ENCODE assay signal across 29 cellular contexts in the genomic region with DNA sequence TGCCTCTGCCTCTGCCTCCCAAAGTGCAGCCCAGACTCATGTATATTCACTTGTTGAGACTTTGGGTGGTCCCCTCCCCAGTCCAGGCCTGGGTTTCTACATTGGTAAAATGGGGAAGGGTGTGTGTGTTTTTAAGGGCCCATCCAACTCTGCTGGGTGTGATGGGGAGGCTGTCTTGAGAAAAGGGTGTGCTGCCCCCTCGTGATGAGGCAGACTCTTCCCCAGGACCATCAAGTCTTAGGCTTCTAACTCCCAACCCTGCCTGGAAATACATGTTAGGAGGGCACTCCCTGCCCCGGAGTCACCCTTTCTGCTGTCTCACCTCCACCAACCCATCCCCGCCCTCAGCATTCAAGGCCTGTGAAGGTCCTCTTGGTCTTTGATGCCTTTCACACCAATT.
"Had no signal": no experiment of that assay in that cellular context is flagged by ENCODE, and none has a peak within 500 bp of the region (broad histone marks: within the 10 kb centered on the region; RNA-seq: fewer than 3 reads in every experiment).

No MANE protein-coding gene starts in this region.

- H3K4me3 ChIP-seq: gastroesophageal sphincter, hepatocyte, psoas muscle, stomach, thyroid gland, upper lobe of left lung, vagina had no signal

- H3K27me3 ChIP-seq: hepatocyte, thyroid gland, upper lobe of left lung, vagina had no signal

- H3K9ac ChIP-seq: parathyroid adenoma had no signal

- ATAC-seq: gastroesophageal sphincter; naive thymus-derived CD4-positive, alpha-beta T cell; psoas muscle; stimulated activated naive B cell treated with anti-CD40 and anti-IgM and Interleukin-4, amounts not matched to agents 10 μg/mL and 1 μg/mL and 100 μg/mL, for 72 hours had no signal

- H3K79me2 ChIP-seq: parathyroid adenoma had no signal

- H2AFZ ChIP-seq: hepatocyte, parathyroid adenoma had no signal

- FAIRE-seq: astrocyte, bronchial epithelial cell, endometrium, TTC549 had no signal

- H3K36me3 ChIP-seq: gastroesophageal sphincter, stomach, thyroid gland, upper lobe of left lung, vagina had no signal

- H3K9me3 ChIP-seq: gastroesophageal sphincter, psoas muscle, stomach, thyroid gland, upper lobe of left lung, vagina had no signal

- H3K4me2 ChIP-seq: hepatocyte had no signal

- H3K27ac ChIP-seq: epithelial cell of prostate, gastroesophageal sphincter, hepatocyte, parathyroid adenoma, psoas muscle, stomach, thyroid gland, upper lobe of left lung, vagina, VCaP had no signal

- DNase-seq: activated CD4-positive, alpha-beta T cell treated with anti-CD3 and anti-CD28 coated beads for 48 hours; activated CD4-positive, alpha-beta T cell treated with anti-CD3 and anti-CD28 coated beads, Interleukin-2, amount 50 U/mL, for 48 hours; activated CD8-positive, alpha-beta memory T cell treated with anti-CD3 and anti-CD28 coated beads, Interleukin-2, amount 50 U/mL, for 48 hours; activated gamma-delta T cell treated with Interleukin-2 at 50 U/mL for 16 hours; activated naive CD4-positive, alpha-beta T cell treated with anti-CD3 and anti-CD28 coated beads, Interleukin-2, amount 50 U/mL, for 16 hours; activated T-cell treated with anti-CD3 and anti-CD28 coated beads, Interleukin-2, amount 50 U/mL, for 24 hours; amniotic stem cell; dermis blood vessel endothelial cell; effector CD4-positive, alpha-beta T cell; midbrain; naive thymus-derived CD4-positive, alpha-beta T cell; occipital lobe; psoas muscle; stimulated activated CD4-positive, alpha-beta T cell treated with anti-CD3 and anti-CD28 coated beads, Interleukin-15, amount 100 ng/mL, for 24 hours; stimulated activated CD4-positive, alpha-beta T cell treated with anti-CD3 and anti-CD28 coated beads, Interleukin-2, amount 100 ng/mL, for 24 hours; stimulated activated naive B cell treated with anti-CD40 and anti-IgM and Interleukin-4, amounts not matched to agents 10 μg/mL and 1 μg/mL and 100 μg/mL, for 72 hours; stomach; thyroid gland; upper lobe of left lung had no signal

- H3K4me1 ChIP-seq: parathyroid adenoma had no signal
